1 cellular context compared by ENCODE assay signal in genomic region chr3:4466783-4467521, GRCh38.
TF ChIP-seq lines count a peak whose summit lies in the region.

Gene SUMF1 (minus strand): TSS chr3:4467269. CDS start chr3:4467245, 24 bp downstream.

TF ChIP-seq in GM12878, 131 proteins besides CTCF, POLR2A, EP300 and RAD21 (continued from another document and continues in another):
- peak; percentile 30 for TF ChIP-seq KLF5 (IDR thresholded peaks at IDR 0.05; ENCODE audit: partially characterized antibody)
- no peak for TF ChIP-seq CHD1 (IDR thresholded peaks at IDR 0.05; ENCODE audit: low read depth, low read length)
- TF ChIP-seq TBL1XR1 (IDR thresholded peaks at IDR 0.05; ENCODE audit: low read depth, low read length), result no peak
- TF ChIP-seq MTA2 (IDR thresholded peaks at IDR 0.05; ENCODE audit: low read depth), result 0 out of 2 replicates have a peak, but pooled peaks have one; percentile 1
- peak; percentile 60; the same call in 1 of the 2 replicates for TF ChIP-seq PML (IDR thresholded peaks at IDR 0.05; ENCODE audit: low read length)
- TF ChIP-seq, protein P1, sequence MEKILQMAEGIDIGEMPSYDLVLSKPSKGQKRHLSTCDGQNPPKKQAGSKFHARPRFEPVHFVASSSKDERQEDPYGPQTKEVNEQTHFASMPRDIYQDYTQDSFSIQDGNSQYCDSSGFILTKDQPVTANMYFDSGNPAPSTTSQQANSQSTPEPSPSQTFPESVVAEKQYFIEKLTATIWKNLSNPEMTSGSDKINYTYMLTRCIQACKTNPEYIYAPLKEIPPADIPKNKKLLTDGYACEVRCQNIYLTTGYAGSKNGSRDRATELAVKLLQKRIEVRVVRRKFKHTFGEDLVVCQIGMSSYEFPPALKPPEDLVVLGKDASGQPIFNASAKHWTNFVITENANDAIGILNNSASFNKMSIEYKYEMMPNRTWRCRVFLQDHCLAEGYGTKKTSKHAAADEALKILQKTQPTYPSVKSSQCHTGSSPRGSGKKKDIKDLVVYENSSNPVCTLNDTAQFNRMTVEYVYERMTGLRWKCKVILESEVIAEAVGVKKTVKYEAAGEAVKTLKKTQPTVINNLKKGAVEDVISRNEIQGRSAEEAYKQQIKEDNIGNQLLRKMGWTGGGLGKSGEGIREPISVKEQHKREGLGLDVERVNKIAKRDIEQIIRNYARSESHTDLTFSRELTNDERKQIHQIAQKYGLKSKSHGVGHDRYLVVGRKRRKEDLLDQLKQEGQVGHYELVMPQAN (conservative IDR thresholded peaks at IDR 0.05), result peak; percentile 99
- no peak for TF ChIP-seq YBX1 (IDR thresholded peaks at IDR 0.05)
- no peak for TF ChIP-seq IKZF2 (IDR thresholded peaks at IDR 0.05)
- TF ChIP-seq, protein P2, sequence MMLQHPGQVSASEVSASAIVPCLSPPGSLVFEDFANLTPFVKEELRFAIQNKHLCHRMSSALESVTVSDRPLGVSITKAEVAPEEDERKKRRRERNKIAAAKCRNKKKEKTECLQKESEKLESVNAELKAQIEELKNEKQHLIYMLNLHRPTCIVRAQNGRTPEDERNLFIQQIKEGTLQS (IDR thresholded peaks at IDR 0.05; ENCODE audit: borderline replicate concordance, extremely low read depth, low read depth, low read length), result peak; percentile 99
- TF ChIP-seq POLR2AphosphoS2 (IDR thresholded peaks at IDR 0.05; ENCODE audit: low read depth, low read length), result no peak
- no peak for TF ChIP-seq STAT3 (IDR thresholded peaks at IDR 0.05; ENCODE audit: low read depth, low read length)
- peak; percentile 92 for TF ChIP-seq NFIC (IDR thresholded peaks at IDR 0.05; ENCODE audit: low read depth, low read length)
- TF ChIP-seq, protein P3, sequence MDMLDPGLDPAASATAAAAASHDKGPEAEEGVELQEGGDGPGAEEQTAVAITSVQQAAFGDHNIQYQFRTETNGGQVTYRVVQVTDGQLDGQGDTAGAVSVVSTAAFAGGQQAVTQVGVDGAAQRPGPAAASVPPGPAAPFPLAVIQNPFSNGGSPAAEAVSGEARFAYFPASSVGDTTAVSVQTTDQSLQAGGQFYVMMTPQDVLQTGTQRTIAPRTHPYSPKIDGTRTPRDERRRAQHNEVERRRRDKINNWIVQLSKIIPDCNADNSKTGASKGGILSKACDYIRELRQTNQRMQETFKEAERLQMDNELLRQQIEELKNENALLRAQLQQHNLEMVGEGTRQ (IDR thresholded peaks at IDR 0.05; ENCODE audit: borderline replicate concordance, low read depth, low read length), result peak; percentile 99
- TF ChIP-seq CUX1 (IDR thresholded peaks at IDR 0.05; ENCODE audit: insufficient replicate concordance, low read depth, low read length), result no peak
- peak; percentile 12; the same call in 1 of the 2 replicates for TF ChIP-seq IRF4 (IDR thresholded peaks at IDR 0.05; ENCODE audit: low read depth, low read length)
- TF ChIP-seq TCF3 (IDR thresholded peaks at IDR 0.05; ENCODE audit: borderline replicate concordance, insufficient read depth, low read depth, low read length), result 0 out of 2 replicates have a peak, but pooled peaks have one; percentile 16
- no peak for TF ChIP-seq RCOR1 (conservative IDR thresholded peaks at IDR 0.05; ENCODE audit: low read depth, low read length)
- TF ChIP-seq ZNF622 (IDR thresholded peaks at IDR 0.05), result no peak
- peak; percentile 99 for TF ChIP-seq HDAC2 (IDR thresholded peaks at IDR 0.05)
- peak; percentile 41 for TF ChIP-seq NR2C1 (IDR thresholded peaks at IDR 0.05)
- no peak for TF ChIP-seq SUZ12 (IDR thresholded peaks at IDR 0.05; ENCODE audit: unreplicated experiment)
- no peak for TF ChIP-seq ESRRA (IDR thresholded peaks at IDR 0.05; ENCODE audit: low read length)
- TF ChIP-seq POLR2AphosphoS5 (IDR thresholded peaks at IDR 0.05; ENCODE audit: low read length), result peak; percentile 79
- peak; percentile 63 for TF ChIP-seq SP1 (IDR thresholded peaks at IDR 0.05; ENCODE audit: low read depth, low read length)
- TF ChIP-seq CEBPB (IDR thresholded peaks at IDR 0.05; ENCODE audit: borderline replicate concordance in 1 of 2, low read depth in 2 of 2, low read length in 2 of 2), result no peak
- TF ChIP-seq MAX (IDR thresholded peaks at IDR 0.05; ENCODE audit: low read depth, low read length), result peak; percentile 99
- peak; percentile 70; the same call in 1 of the 2 replicates for TF ChIP-seq CBFB (IDR thresholded peaks at IDR 0.05; ENCODE audit: low read depth)
- TF ChIP-seq ZNF274 (IDR thresholded peaks at IDR 0.05; ENCODE audit: insufficient read depth, insufficient read length), result no peak
- TF ChIP-seq RFX5 (IDR thresholded peaks at IDR 0.05; ENCODE audit: low read depth, low read length), result no peak
- TF ChIP-seq, protein P4, sequence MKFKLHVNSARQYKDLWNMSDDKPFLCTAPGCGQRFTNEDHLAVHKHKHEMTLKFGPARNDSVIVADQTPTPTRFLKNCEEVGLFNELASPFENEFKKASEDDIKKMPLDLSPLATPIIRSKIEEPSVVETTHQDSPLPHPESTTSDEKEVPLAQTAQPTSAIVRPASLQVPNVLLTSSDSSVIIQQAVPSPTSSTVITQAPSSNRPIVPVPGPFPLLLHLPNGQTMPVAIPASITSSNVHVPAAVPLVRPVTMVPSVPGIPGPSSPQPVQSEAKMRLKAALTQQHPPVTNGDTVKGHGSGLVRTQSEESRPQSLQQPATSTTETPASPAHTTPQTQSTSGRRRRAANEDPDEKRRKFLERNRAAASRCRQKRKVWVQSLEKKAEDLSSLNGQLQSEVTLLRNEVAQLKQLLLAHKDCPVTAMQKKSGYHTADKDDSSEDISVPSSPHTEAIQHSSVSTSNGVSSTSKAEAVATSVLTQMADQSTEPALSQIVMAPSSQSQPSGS (IDR thresholded peaks at IDR 0.05; ENCODE audit: low read length), result no peak
- no peak for TF ChIP-seq ZZZ3 (IDR thresholded peaks at IDR 0.05; ENCODE audit: control insufficient read depth, insufficient read length, low read depth)
- no peak for TF ChIP-seq SREBF2 (IDR thresholded peaks at IDR 0.05; ENCODE audit: low read length)
- peak; percentile 79 for TF ChIP-seq HCFC1 (IDR thresholded peaks at IDR 0.05; ENCODE audit: low read length)
- TF ChIP-seq MTA3 (IDR thresholded peaks at IDR 0.05; ENCODE audit: borderline replicate concordance, low read length), result peak; percentile 26; the same call in 1 of the 2 replicates
- TF ChIP-seq STAT1 (conservative IDR thresholded peaks at IDR 0.05), result 0 out of 2 replicates have a peak, but pooled peaks have one; percentile 29
- peak; percentile 73 to 86; a peak in 3 of 4 replicates for TF ChIP-seq BHLHE40 (IDR thresholded peaks at IDR 0.05; ENCODE audit: borderline replicate concordance in 1 of 2, low read depth in 2 of 2, low read length in 1 of 2)
- no peak for TF ChIP-seq CHD4 (IDR thresholded peaks at IDR 0.05)
- TF ChIP-seq, protein P5, sequence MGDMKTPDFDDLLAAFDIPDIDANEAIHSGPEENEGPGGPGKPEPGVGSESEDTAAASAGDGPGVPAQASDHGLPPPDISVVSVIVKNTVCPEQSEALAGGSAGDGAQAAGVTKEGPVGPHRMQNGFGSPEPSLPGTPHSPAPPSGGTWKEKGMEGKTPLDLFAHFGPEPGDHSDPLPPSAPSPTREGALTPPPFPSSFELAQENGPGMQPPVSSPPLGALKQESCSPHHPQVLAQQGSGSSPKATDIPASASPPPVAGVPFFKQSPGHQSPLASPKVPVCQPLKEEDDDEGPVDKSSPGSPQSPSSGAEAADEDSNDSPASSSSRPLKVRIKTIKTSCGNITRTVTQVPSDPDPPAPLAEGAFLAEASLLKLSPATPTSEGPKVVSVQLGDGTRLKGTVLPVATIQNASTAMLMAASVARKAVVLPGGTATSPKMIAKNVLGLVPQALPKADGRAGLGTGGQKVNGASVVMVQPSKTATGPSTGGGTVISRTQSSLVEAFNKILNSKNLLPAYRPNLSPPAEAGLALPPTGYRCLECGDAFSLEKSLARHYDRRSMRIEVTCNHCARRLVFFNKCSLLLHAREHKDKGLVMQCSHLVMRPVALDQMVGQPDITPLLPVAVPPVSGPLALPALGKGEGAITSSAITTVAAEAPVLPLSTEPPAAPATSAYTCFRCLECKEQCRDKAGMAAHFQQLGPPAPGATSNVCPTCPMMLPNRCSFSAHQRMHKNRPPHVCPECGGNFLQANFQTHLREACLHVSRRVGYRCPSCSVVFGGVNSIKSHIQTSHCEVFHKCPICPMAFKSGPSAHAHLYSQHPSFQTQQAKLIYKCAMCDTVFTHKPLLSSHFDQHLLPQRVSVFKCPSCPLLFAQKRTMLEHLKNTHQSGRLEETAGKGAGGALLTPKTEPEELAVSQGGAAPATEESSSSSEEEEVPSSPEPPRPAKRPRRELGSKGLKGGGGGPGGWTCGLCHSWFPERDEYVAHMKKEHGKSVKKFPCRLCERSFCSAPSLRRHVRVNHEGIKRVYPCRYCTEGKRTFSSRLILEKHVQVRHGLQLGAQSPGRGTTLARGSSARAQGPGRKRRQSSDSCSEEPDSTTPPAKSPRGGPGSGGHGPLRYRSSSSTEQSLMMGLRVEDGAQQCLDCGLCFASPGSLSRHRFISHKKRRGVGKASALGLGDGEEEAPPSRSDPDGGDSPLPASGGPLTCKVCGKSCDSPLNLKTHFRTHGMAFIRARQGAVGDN (IDR thresholded peaks at IDR 0.05), result 0 out of 2 replicates have a peak, but pooled peaks have one; percentile 54
- peak; percentile 75 for TF ChIP-seq ZNF207 (IDR thresholded peaks at IDR 0.05; ENCODE audit: borderline replicate concordance)
- TF ChIP-seq, protein P6, sequence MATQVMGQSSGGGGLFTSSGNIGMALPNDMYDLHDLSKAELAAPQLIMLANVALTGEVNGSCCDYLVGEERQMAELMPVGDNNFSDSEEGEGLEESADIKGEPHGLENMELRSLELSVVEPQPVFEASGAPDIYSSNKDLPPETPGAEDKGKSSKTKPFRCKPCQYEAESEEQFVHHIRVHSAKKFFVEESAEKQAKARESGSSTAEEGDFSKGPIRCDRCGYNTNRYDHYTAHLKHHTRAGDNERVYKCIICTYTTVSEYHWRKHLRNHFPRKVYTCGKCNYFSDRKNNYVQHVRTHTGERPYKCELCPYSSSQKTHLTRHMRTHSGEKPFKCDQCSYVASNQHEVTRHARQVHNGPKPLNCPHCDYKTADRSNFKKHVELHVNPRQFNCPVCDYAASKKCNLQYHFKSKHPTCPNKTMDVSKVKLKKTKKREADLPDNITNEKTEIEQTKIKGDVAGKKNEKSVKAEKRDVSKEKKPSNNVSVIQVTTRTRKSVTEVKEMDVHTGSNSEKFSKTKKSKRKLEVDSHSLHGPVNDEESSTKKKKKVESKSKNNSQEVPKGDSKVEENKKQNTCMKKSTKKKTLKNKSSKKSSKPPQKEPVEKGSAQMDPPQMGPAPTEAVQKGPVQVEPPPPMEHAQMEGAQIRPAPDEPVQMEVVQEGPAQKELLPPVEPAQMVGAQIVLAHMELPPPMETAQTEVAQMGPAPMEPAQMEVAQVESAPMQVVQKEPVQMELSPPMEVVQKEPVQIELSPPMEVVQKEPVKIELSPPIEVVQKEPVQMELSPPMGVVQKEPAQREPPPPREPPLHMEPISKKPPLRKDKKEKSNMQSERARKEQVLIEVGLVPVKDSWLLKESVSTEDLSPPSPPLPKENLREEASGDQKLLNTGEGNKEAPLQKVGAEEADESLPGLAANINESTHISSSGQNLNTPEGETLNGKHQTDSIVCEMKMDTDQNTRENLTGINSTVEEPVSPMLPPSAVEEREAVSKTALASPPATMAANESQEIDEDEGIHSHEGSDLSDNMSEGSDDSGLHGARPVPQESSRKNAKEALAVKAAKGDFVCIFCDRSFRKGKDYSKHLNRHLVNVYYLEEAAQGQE (IDR thresholded peaks at IDR 0.05; ENCODE audit: low read depth, low read length), result 0 out of 2 replicates have a peak, but pooled peaks have one; percentile 43
- TF ChIP-seq RELA (IDR thresholded peaks at IDR 0.05; ENCODE audit: borderline replicate concordance, partially characterized antibody), result peak; percentile 81
- TF ChIP-seq TCF12 (IDR thresholded peaks at IDR 0.05; ENCODE audit: low read depth, low read length), result peak; percentile 73
- TF ChIP-seq IRF5 (IDR thresholded peaks at IDR 0.05; ENCODE audit: borderline replicate concordance), result no peak
- no peak for TF ChIP-seq EZH2 (IDR thresholded peaks at IDR 0.05; ENCODE audit: borderline replicate concordance, control insufficient read depth, low read depth, low read length)
- TF ChIP-seq MYB (IDR thresholded peaks at IDR 0.05; ENCODE audit: borderline replicate concordance, low read depth, low read length), result no peak
